Comparison of ENCODE assay signal across 8 cellular contexts in genomic region chr6:27902335-27903314, GRCh38. TPM values are rescaled to one million over a fixed set of nuclear protein-coding genes. Genes with fewer than 3 reads are reported as not detected.
DNase-seq lines count a peak whose midpoint lies in the region; ATAC-seq, FAIRE-seq and TF ChIP-seq lines count a peak whose summit lies in the region.

No MANE protein-coding gene starts in this region.

- peak; percentile 79 for FAIRE-seq in GM12891 (lab: Jason Lieb, UNC)

- H3K4me3 ChIP-seq in astrocyte of the cerebellum (ENCODE audit: low read depth, low read length) (peak overlapping the region; percentile 69), retinal pigment epithelial cell (ENCODE audit: low read length) (peak overlapping the region; percentile 81)

- TF ChIP-seq CTCF in astrocyte of the cerebellum (IDR thresholded peaks at IDR 0.05; ENCODE audit: low read depth, low read length, missing control alignments): no peak
- no peak for TF ChIP-seq CTCF in retinal pigment epithelial cell (conservative IDR thresholded peaks at IDR 0.05; ENCODE audit: low read depth, low read length)

- in situ Hi-C loops in astrocyte of the cerebellum (cut with HindIII; ENCODE audit: low sequenced_read_pairs): no loop called here

- peak; percentile 67 for ATAC-seq in HG02763 (IDR thresholded peaks at IDR 0.05; ENCODE audit: unreplicated experiment)

- TF ChIP-seq POLR2A in GM12891 (IDR thresholded peaks at IDR 0.05; ENCODE audit: low read depth, low read length): no peak

- DNase-seq in GM12891 (ENCODE audit: insufficient read length, low spot score) (peak; percentile 37), NCI-H146 treated with DMSO at 0.1 percent for 48 hours (lab: John Stamatoyannopoulos, UW; ENCODE audit: unreplicated experiment) (peak; percentile 90), T-helper 9 cell (peak; percentile 86), astrocyte of the cerebellum (ENCODE audit: low read depth) (peak; percentile 73), hippocampal formation (lab: John Stamatoyannopoulos, UW) (peak; percentile 82 to 86), retinal pigment epithelial cell (ENCODE audit: low read depth) (no peak), GM19240 (ENCODE audit: insufficient read length, low spot score) (no peak)

TF ChIP-seq in GM12891, 5 proteins besides CTCF, POLR2A, EP300 and RAD21:
- TF ChIP-seq POLR2AphosphoS5 (IDR thresholded peaks at IDR 0.05; ENCODE audit: low read depth, low read length): no peak
- 0 out of 2 replicates have a peak, but pooled peaks have one; percentile 15 for TF ChIP-seq POU2F2 (IDR thresholded peaks at IDR 0.05; ENCODE audit: low read depth, low read length)
- no peak for TF ChIP-seq PAX5 (IDR thresholded peaks at IDR 0.05; ENCODE audit: insufficient read depth, low read length, severe bottlenecking)
- 0 out of 2 replicates have a peak, but pooled peaks have one; percentile 32 for TF ChIP-seq TAF1 (IDR thresholded peaks at IDR 0.05; ENCODE audit: low read depth, low read length)
- TF ChIP-seq SPI1 (IDR thresholded peaks at IDR 0.05; ENCODE audit: low read depth, low read length): no peak

RNA-seq across cellular contexts. Expression of gene OR2B2, which starts 9.6 kb away (rescaled TPM):
- polyA plus RNA-seq in GM12891 (2012; ENCODE audit: low read depth, missing spikeins): not detected

RNA-seq across cellular contexts. Expression of gene OR2B6, which starts 54.4 kb away (rescaled TPM):
- polyA plus RNA-seq in GM12891 (2012; ENCODE audit: low read depth, missing spikeins): 0.26 TPM

Comparison
In these comparisons a context has a peak if more than half of its experiments do, and no peak if none do; other contexts are left out.
1. DNase-seq: peak in GM12891 (single experiment), NCI-H146 treated with DMSO at 0.1 percent for 48 hours (single experiment), T-helper 9 cell (single experiment), astrocyte of the cerebellum (single experiment) and hippocampal formation (2 of 2); none in retinal pigment epithelial cell (single experiment) and GM19240 (single experiment).